In genomic region chr4:155780773-155781172, GRCh38 we compare ENCODE assay signal across 25 cellular contexts. TPM values are rescaled to one million over a fixed set of nuclear protein-coding genes. Genes with fewer than 3 reads are reported as not detected.
A peak's percentile ranks its signal among the peaks of the same experiment; 100 is the strongest.
DNase-seq lines count a peak whose midpoint lies in the region; ATAC-seq and TF ChIP-seq lines count a peak whose summit lies in the region.
"Had no signal": no experiment of that assay in that cellular context is flagged by ENCODE, and none has a peak within 500 bp of the region (broad histone marks: within the 10 kb centered on the region; RNA-seq: fewer than 3 reads in every experiment).

No MANE protein-coding gene starts in this region.

- peaks cover 14% of the 10 kb centered on the region for H3K27me3 Mint-ChIP-seq in stimulated activated naive CD8-positive, alpha-beta T cell treated with anti-CD3 and anti-CD28 coated beads, Interleukin-15, amount 100 ng/mL, for 72 hours

- no peak overlapping the region for H2AFZ ChIP-seq in SK-N-SH (ENCODE audit: low read depth)

- H3K9me3 ChIP-seq in SK-N-SH, result no peaks in the 10 kb centered on the region
- no peaks in the 10 kb centered on the region for H3K9me3 ChIP-seq in transverse colon
- H3K9me3 ChIP-seq: breast epithelium, colonic mucosa, heart right ventricle, ovary, thyroid gland had no signal

- ATAC-seq in SK-N-SH treated with all-trans-retinoic acid at 6 μM for 48 hours (no peak), HG03442 (IDR thresholded peaks at IDR 0.05; ENCODE audit: unreplicated experiment) (no peak)
- ATAC-seq in stimulated activated naive CD8-positive, alpha-beta T cell treated with anti-CD3 and anti-CD28 coated beads, Interleukin-15, amount 100 ng/mL, for 72 hours, result no peak
- ATAC-seq: Panc1 had no signal

- no peaks in the 10 kb centered on the region for H3K9me2 ChIP-seq in SK-N-SH

- H3K4me1 ChIP-seq in SK-N-SH (ENCODE audit: control insufficient read depth in 1 of 2, insufficient read depth in 2 of 2, low read depth in 1 of 2, low read length in 1 of 2) (no peaks in the 10 kb centered on the region), transverse colon (peaks cover 0 to 15% (median 5%) of the 10 kb centered on the region in 4 donors)
- H3K4me1 ChIP-seq: breast epithelium, colonic mucosa had no signal

- 12% methylated on average over 1 of the region's 1 CpG for WGBS in SK-N-SH (ENCODE audit: low lambda C conversion rate)
- 44 to 50% methylated on average over 1 of the region's 1 CpG for WGBS in transverse colon (ENCODE audit: low coverage in 1 of 2), 2 donors

- TF ChIP-seq CTCF in SK-N-SH (IDR thresholded peaks at IDR 0.05) (no peak), choroid plexus epithelial cell (conservative IDR thresholded peaks at IDR 0.05; ENCODE audit: low read depth, low read length) (no peak), transverse colon (IDR thresholded peaks at IDR 0.05) (no peak)

- H3K36me3 ChIP-seq in SK-N-SH (replicated peaks in 1 of 2; ENCODE audit: control insufficient read depth in 1 of 2, insufficient read depth in 2 of 2, low read length in 1 of 2) (no peaks in the 10 kb centered on the region), transverse colon (no peaks in the 10 kb centered on the region)
- H3K36me3 ChIP-seq: colonic mucosa, ovary, thyroid gland had no signal

- no peaks in the 10 kb centered on the region for H3K27me3 ChIP-seq in SK-N-SH (ENCODE audit: insufficient read depth)
- no peaks in the 10 kb centered on the region for H3K27me3 ChIP-seq in transverse colon
- H3K27me3 ChIP-seq: breast epithelium, colonic mucosa, heart right ventricle, ovary, thyroid gland had no signal

- H3K4me3 ChIP-seq in SK-N-SH (ENCODE audit: low read depth in 2 of 2, low read length in 1 of 2) (no peak overlapping the region), choroid plexus epithelial cell (ENCODE audit: low read depth, low read length) (no peak overlapping the region), transverse colon (no peak overlapping the region)
- H3K4me3 ChIP-seq: breast epithelium, colonic mucosa, heart right ventricle, ovary, SK-N-MC, thyroid gland had no signal

- no peak overlapping the region for H3K27ac Mint-ChIP-seq in stimulated activated naive CD8-positive, alpha-beta T cell treated with anti-CD3 and anti-CD28 coated beads, Interleukin-15, amount 100 ng/mL, for 72 hours
- H3K27ac Mint-ChIP-seq: activated naive CD4-positive, alpha-beta T cell treated with anti-CD3 and anti-CD28 coated beads for 36 hours; CD4-positive, alpha-beta memory T cell; nephron progenitor cell had no signal

- no peak overlapping the region for H3K4me3 Mint-ChIP-seq in stimulated activated naive CD8-positive, alpha-beta T cell treated with anti-CD3 and anti-CD28 coated beads, Interleukin-15, amount 100 ng/mL, for 72 hours
- H3K4me3 Mint-ChIP-seq: activated naive CD4-positive, alpha-beta T cell treated with anti-CD3 and anti-CD28 coated beads for 36 hours; CD4-positive, alpha-beta memory T cell; nephron progenitor cell had no signal

- H3K9me3 Mint-ChIP-seq in stimulated activated naive CD8-positive, alpha-beta T cell treated with anti-CD3 and anti-CD28 coated beads, Interleukin-15, amount 100 ng/mL, for 72 hours, result no peaks in the 10 kb centered on the region
- H3K9me3 Mint-ChIP-seq: activated naive CD4-positive, alpha-beta T cell treated with anti-CD3 and anti-CD28 coated beads for 36 hours; CD4-positive, alpha-beta memory T cell; nephron progenitor cell had no signal

- TF ChIP-seq RAD21 in SK-N-SH (IDR thresholded peaks at IDR 0.05; ENCODE audit: low read length), result no peak

- POLR2A ChIA-PET in SK-N-SH (lab: Yijun Ruan, JAX), result no interaction called here

- in situ Hi-C loops in transverse colon (cut with MboI; ENCODE audit: low pct_ligation_motif_present in 1 of 4, low pct_unique_long_range_greater_than_20kb in 1 of 4, low sequenced_read_pairs in 3 of 4), result loop anchor here in 2 of 4 donors (10.0 to 25.0 kb wide), 2 partner anchors 336 to 343 kb away; no protein-coding TSS in a partner anchor

- CTCF ChIA-PET in SK-N-SH (lab: Yijun Ruan, JAX), result interaction anchor here (1.2 kb wide), 1 partner anchor 338 kb away, joined by 3 read pairs; no protein-coding TSS in a partner anchor

- intact Hi-C loops in transverse colon (cut with DNase I; ENCODE audit: low total_unique reads), result loop anchor here (10.0 kb wide), 1 partner anchor 336 kb away; no protein-coding TSS in a partner anchor

- H3K27ac ChIP-seq in SK-N-SH (ENCODE audit: low read depth in 2 of 2, low read length in 1 of 2) (no peak overlapping the region), transverse colon (peak overlapping the region; percentile 7 to 63 (median 31))
- H3K27ac ChIP-seq: 22Rv1, breast epithelium, colonic mucosa, ovary, SK-N-MC, thyroid gland had no signal

- H3K4me1 Mint-ChIP-seq in stimulated activated naive CD8-positive, alpha-beta T cell treated with anti-CD3 and anti-CD28 coated beads, Interleukin-15, amount 100 ng/mL, for 72 hours, result no peaks in the 10 kb centered on the region
- H3K4me1 Mint-ChIP-seq: CD4-positive, alpha-beta memory T cell; nephron progenitor cell had no signal

- TF ChIP-seq EP300 in SK-N-SH (IDR thresholded peaks at IDR 0.05; ENCODE audit: borderline replicate concordance in 1 of 2, low read depth in 1 of 2, low read length in 1 of 2), result no peak
- no peak for TF ChIP-seq EP300 in transverse colon (IDR thresholded peaks at IDR 0.05; ENCODE audit: low read depth)

- no peaks in the 10 kb centered on the region for H3F3A ChIP-seq in SK-N-SH (replicated peaks; ENCODE audit: insufficient read depth)

- H3K79me2 ChIP-seq in SK-N-SH (ENCODE audit: insufficient read depth), result no peaks in the 10 kb centered on the region

- H3K9ac ChIP-seq in SK-N-SH, result no peak overlapping the region

- H4K20me1 ChIP-seq in SK-N-SH (ENCODE audit: insufficient read depth), result no peaks in the 10 kb centered on the region

- TF ChIP-seq POLR2A in transverse colon (IDR thresholded peaks at IDR 0.05), result no peak

- DNase-seq in SK-N-SH (no peak), choroid plexus epithelial cell (ENCODE audit: low read depth) (peak; percentile 18), hepatic stellate cell (ENCODE audit: low spot score) (peak; percentile 12), transverse colon (no peak), NCI-H524 treated with DMSO at 0.1 percent for 48 hours (lab: John Stamatoyannopoulos, UW) (no peak)
- no peak for DNase-seq in stimulated activated naive CD8-positive, alpha-beta T cell treated with anti-CD3 and anti-CD28 coated beads, Interleukin-15, amount 100 ng/mL, for 72 hours
- DNase-seq: activated naive CD4-positive, alpha-beta T cell treated with anti-CD3 and anti-CD28 coated beads for 36 hours; AML-193; CD4-positive, alpha-beta memory T cell; colonic mucosa; heart right ventricle; KBM-7; NCI-H1417 treated with DMSO at 0.1 percent for 48 hours; nephron progenitor cell; NK-92 treated with Interleukin-12 subunit alpha and Interleukin-12 subunit beta, amount 100 ng/mL, for 24 hours; ovary; stimulated activated CD4-positive, alpha-beta T cell treated with anti-CD3 and anti-CD28 coated beads, Interleukin-4, amount 100 ng/mL, for 4 hours; stimulated activated naive CD4-positive, alpha-beta T cell treated with Interleukin-2 at 50 U/mL for 16 hours; thyroid gland had no signal

- no peak overlapping the region for H3K4me2 ChIP-seq in SK-N-SH

TF ChIP-seq in SK-N-SH treated with all-trans-retinoic acid at 6 μM for 48 hours, 23 proteins besides CTCF, POLR2A, EP300 and RAD21 (continues in another document):
- TF ChIP-seq ZNF8 (CRISPR knock-in tag; IDR thresholded peaks at IDR 0.05) (no peak), ZNF565 (CRISPR knock-in tag; conservative IDR thresholded peaks at IDR 0.05; ENCODE audit: low read depth) (no peak), ISL1 (CRISPR knock-in tag; IDR thresholded peaks at IDR 0.05) (peak; percentile 62), ARNTL (CRISPR knock-in tag; IDR thresholded peaks at IDR 0.05; ENCODE audit: borderline replicate concordance, low read depth) (no peak), BACH2 (CRISPR knock-in tag; IDR thresholded peaks at IDR 0.05; ENCODE audit: borderline replicate concordance) (no peak), ESRRG (CRISPR knock-in tag; IDR thresholded peaks at IDR 0.05) (no peak)

TF ChIP-seq in SK-N-SH, 30 proteins besides CTCF, POLR2A, EP300 and RAD21:
- no peak for TF ChIP-seq GABPA (IDR thresholded peaks at IDR 0.05; ENCODE audit: low read depth)
- TF ChIP-seq RFX5 (IDR thresholded peaks at IDR 0.05; ENCODE audit: low read length), result no peak
- TF ChIP-seq EZH2phosphoT487 (IDR thresholded peaks at IDR 0.05; ENCODE audit: borderline replicate concordance, low read depth), result no peak
- TF ChIP-seq ELF1 (IDR thresholded peaks at IDR 0.05), result no peak
- TF ChIP-seq RCOR1 (IDR thresholded peaks at IDR 0.05; ENCODE audit: low read length), result no peak
- no peak for TF ChIP-seq GATA2 (CRISPR knock-in tag; IDR thresholded peaks at IDR 0.05)
- TF ChIP-seq POLR2AphosphoS5 (IDR thresholded peaks at IDR 0.05; ENCODE audit: low read depth, low read length), result no peak

RNA-seq across cellular contexts. Expression of gene GUCY1B1, which starts 22.0 kb away (rescaled TPM):
- 0.36 and 0.38 TPM in 2 replicates for polyA plus RNA-seq in SK-N-SH (2012; rRNA removed)
- 0.51 and 0.54 TPM in 2 replicates for polyA plus RNA-seq in SK-N-SH (2012; cell fraction: cytosol; rRNA removed)
- 0.20 and 0.33 TPM in 2 replicates for polyA plus RNA-seq in SK-N-SH (2012; cell fraction: nucleus; rRNA removed)
- 10 to 100 TPM in 2 of 4 donors, 1 to 10 TPM in 2; 6.0 to 20.3 (median 10.6) TPM for total RNA-seq in transverse colon
- total RNA-seq: CD4-positive, alpha-beta memory T cell had no signal
- polyA plus RNA-seq: CD4-positive, alpha-beta memory T cell had no signal

Comparison
In these comparisons a context has a peak if more than half of its experiments do, and no peak if none do; other contexts are left out.
1. DNase-seq: peak in choroid plexus epithelial cell (single experiment) and hepatic stellate cell (single experiment); none in SK-N-SH (single experiment), transverse colon (single experiment), stimulated activated naive CD8-positive, alpha-beta T cell treated with anti-CD3 and anti-CD28 coated beads, Interleukin-15, amount 100 ng/mL, for 72 hours (0 of 2) and NCI-H524 treated with DMSO at 0.1 percent for 48 hours (single experiment).
2. H3K27ac ChIP-seq: peak in transverse colon (4 of 4); none in SK-N-SH (0 of 2).